In the genomic region with DNA sequence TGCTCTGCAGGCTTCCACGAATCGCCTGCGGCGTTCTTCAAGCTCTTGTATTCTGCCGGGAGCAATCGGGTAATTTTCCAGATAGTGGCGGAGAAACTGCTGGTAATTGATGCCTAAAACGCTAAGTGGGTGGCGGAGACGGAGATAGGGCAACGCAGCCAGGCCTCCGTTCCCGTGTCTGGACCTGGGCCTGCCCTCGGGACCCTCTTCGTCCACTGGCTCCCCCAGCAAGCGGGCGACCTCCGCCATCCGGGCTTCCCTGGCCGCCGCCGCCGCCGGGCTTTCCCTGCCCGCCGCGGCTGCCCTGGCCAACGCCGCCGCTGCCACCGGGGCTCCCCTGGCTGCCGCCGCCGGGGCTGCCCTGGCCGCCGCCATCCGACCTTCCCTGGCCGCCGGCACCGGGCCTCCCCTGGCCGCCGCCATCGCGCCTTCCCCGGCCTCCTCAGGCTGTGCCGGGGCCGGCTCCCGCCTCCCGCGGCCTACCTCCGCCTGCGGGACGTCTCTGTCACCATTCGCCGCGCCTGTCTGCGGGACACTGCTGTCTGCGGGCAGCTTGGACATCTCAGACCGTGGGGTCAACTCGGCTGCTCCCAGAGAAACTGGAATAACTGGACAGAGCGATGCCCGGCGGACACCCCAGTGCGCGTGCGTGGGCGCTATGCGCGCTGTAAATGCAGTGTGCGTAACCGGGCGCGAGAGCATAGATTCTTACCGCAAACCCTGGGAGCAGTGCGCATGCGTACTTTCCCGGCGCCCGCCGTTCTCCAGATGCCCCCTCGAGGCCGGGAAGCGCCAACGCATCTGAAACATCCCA, we compare ENCODE assay signal across 8 cellular contexts. TPM values are rescaled to one million over a fixed set of nuclear protein-coding genes. Genes with fewer than 3 reads are reported as not detected.
DNase-seq lines count a peak whose midpoint lies in the region; ATAC-seq, FAIRE-seq and TF ChIP-seq lines count a peak whose summit lies in the region.

TSS of gene EID2 (minus strand) at position 643 of the 814 bp plus-strand sequence. CDS start at position 561, 82 bp downstream.

- peak within 1 kb of the TSS; percentile 92 for H3K4me3 ChIP-seq in kidney (ENCODE audit: low read length in 2 of 2)

- intact Hi-C loops in kidney (cut with DNase I), result loop anchor here (10.0 kb wide), 1 partner anchor 65 kb away; no protein-coding TSS in a partner anchor

- H3K9me3 Mint-ChIP-seq in chondrocyte (ENCODE audit: low read depth), result no peaks in the 10 kb centered on the region

- no peak for FAIRE-seq in kidney (lab: Jason Lieb, UNC)

- peak within 1 kb of the TSS; percentile 96 for H3K27ac Mint-ChIP-seq in chondrocyte (ENCODE audit: unreplicated experiment)

- H3K36me3 ChIP-seq in kidney (ENCODE audit: control insufficient read depth in 1 of 2, insufficient read depth in 2 of 2, low read length in 2 of 2), result no peaks in the 10 kb centered on the region

- peak within 1 kb of the TSS; percentile 83 to 96 for H3K9ac ChIP-seq in kidney (ENCODE audit: low read length in 2 of 2)

- peaks cover 3 to 4% of the 10 kb centered on the region in 2 donors for H3K4me1 ChIP-seq in kidney (ENCODE audit: control insufficient read depth in 1 of 2, insufficient read depth in 1 of 2, low read depth in 1 of 2, low read length in 2 of 2)

- no peaks in the 10 kb centered on the region for H3K9me3 ChIP-seq in kidney (ENCODE audit: control insufficient read depth in 1 of 2, low read length in 2 of 2)

- peak within 1 kb of the TSS; percentile 90 to 93 for H3K27ac ChIP-seq in kidney (ENCODE audit: low read depth in 2 of 2, low read length in 2 of 2)

- ATAC-seq in GM19035 (IDR thresholded peaks at IDR 0.05; ENCODE audit: unreplicated experiment) (peak; percentile 89), HG03432 (IDR thresholded peaks at IDR 0.05; ENCODE audit: unreplicated experiment) (peak; percentile 82)

- H3K36me3 Mint-ChIP-seq in chondrocyte (ENCODE audit: low read depth), result peaks cover 1% of the 10 kb centered on the region

- peak within 1 kb of the TSS; percentile 89 for H3K4me3 Mint-ChIP-seq in chondrocyte (ENCODE audit: unreplicated experiment)

- DNase-seq in AG20443 (ENCODE audit: low spot score) (peak; percentile 99), NCI-H460 (ENCODE audit: extremely low read depth, low read depth) (peak; percentile 87), chondrocyte (ENCODE audit: low spot score) (peak; percentile 98), kidney (peak; percentile 98)
- peak; percentile 93 for DNase-seq in activated CD4-positive, alpha-beta T cell treated with anti-CD3 and anti-CD28 coated beads for 1 hour
- peak; percentile 96 for DNase-seq in stimulated activated CD4-positive, alpha-beta T cell treated with anti-CD3 and anti-CD28 coated beads, Interleukin-15, amount 100 ng/mL, for 24 hours

- peak; percentile 83 for TF ChIP-seq CTCF in chondrocyte (IDR thresholded peaks at IDR 0.05)
- TF ChIP-seq CTCF in kidney (IDR thresholded peaks at IDR 0.05; ENCODE audit: borderline replicate concordance, extremely low read depth, insufficient read depth), result peak; percentile 85

- H3K27me3 Mint-ChIP-seq in chondrocyte (ENCODE audit: low read depth), result peaks cover 5% of the 10 kb centered on the region

- H3K4me1 Mint-ChIP-seq in chondrocyte (ENCODE audit: low read depth), result peaks cover 27% of the 10 kb centered on the region

RNA-seq across cellular contexts. Expression of gene EID2, which starts in this region (rescaled TPM):
- 10.7 and 12.6 TPM in 2 replicates for total RNA-seq in NCI-H460 (2014; rRNA removed; shearing (Covaris generic))
- polyA plus RNA-seq in NCI-H460 (2014; cell fraction: nucleus; rRNA removed), result 5.3 and 11.3 TPM in 2 replicates
- total RNA-seq in chondrocyte (14.3 to 15.6 TPM (median 15.1 TPM) in 3 replicates), kidney (12.0 TPM)
- 17.0 TPM for polyA plus RNA-seq in kidney (ENCODE audit: insufficient read depth, low read depth, low replicate concordance)

Comparison
In these comparisons a context has a peak if more than half of its experiments do, and no peak if none do; other contexts are left out.
1. Peak in every context shown above with its lines: DNase-seq, ATAC-seq, H3K4me3 ChIP-seq and H3K27ac ChIP-seq.